26 cellular contexts compared by ENCODE assay signal in genomic region chr1:100378956-100379355, GRCh38.
"Had no signal": no experiment of that assay in that cellular context is flagged by ENCODE, and none has a peak within 500 bp of the region (broad histone marks: within the 10 kb centered on the region; RNA-seq: fewer than 3 reads in every experiment).

No MANE protein-coding gene starts in this region.

- H3K27ac ChIP-seq: breast epithelium, esophagus muscularis mucosa, foreskin keratinocyte, ovary, right lobe of liver, skin epidermis, thyroid gland, upper lobe of right lung had no signal

- H3K4me1 ChIP-seq: breast epithelium, foreskin keratinocyte, right lobe of liver, upper lobe of right lung had no signal

- H3K27me3 Mint-ChIP-seq: activated naive CD8-positive, alpha-beta T cell treated with anti-CD3 and anti-CD28 coated beads, Interleukin-2, amount 10 ng/mL, durations not matched to agents 7 days and 5 days; naive thymus-derived CD4-positive, alpha-beta T cell; progenitor cell of endocrine pancreas; stimulated activated memory B cell treated with anti-CD40 and anti-IgM and Interleukin-4, amounts not matched to agents 10 μg/mL and 1 μg/mL and 100 μg/mL, for 72 hours; stimulated activated naive CD8-positive, alpha-beta T cell treated with anti-CD3 and anti-CD28 coated beads, Interleukin-15, amount 100 ng/mL, for 72 hours had no signal

- ATAC-seq: foreskin keratinocyte; left ventricle myocardium superior; right lobe of liver; stimulated activated memory B cell treated with anti-CD40 and anti-IgM and Interleukin-4, amounts not matched to agents 10 μg/mL and 1 μg/mL and 100 μg/mL, for 72 hours; stimulated activated naive CD8-positive, alpha-beta T cell treated with anti-CD3 and anti-CD28 coated beads, Interleukin-15, amount 100 ng/mL, for 72 hours; upper lobe of right lung had no signal

- H3K9me3 ChIP-seq: breast epithelium, esophagus muscularis mucosa, ovary, right lobe of liver, SK-N-SH, thyroid gland, upper lobe of right lung had no signal

- DNase-seq: activated CD4-positive, alpha-beta T cell treated with anti-CD3 and anti-CD28 coated beads, Interleukin-2, amount 50 U/mL, for 4 hours; activated naive CD8-positive, alpha-beta T cell treated with anti-CD3 and anti-CD28 coated beads, Interleukin-2, amount 10 ng/mL, durations not matched to agents 7 days and 5 days; amygdala; central memory CD4-positive, alpha-beta T cell; foreskin keratinocyte; islet precursor cell; left cardiac atrium; left ventricle myocardium superior; mammary epithelial cell; naive thymus-derived CD4-positive, alpha-beta T cell; ovary; right lobe of liver; SK-N-SH; stimulated activated CD4-positive, alpha-beta T cell treated with anti-CD3 and anti-CD28 coated beads, Interleukin-12 subunit alpha, Interleukin-12 subunit beta, amount 100 ng/mL, for 4 hours; stimulated activated CD4-positive, alpha-beta T cell treated with anti-CD3 and anti-CD28 coated beads, Interleukin-4, amount 100 ng/mL, for 1 hour; stimulated activated naive CD8-positive, alpha-beta T cell treated with anti-CD3 and anti-CD28 coated beads, Interleukin-15, amount 100 ng/mL, for 72 hours; SW 1271; T-helper 2 cell; thyroid gland; upper lobe of right lung had no signal

- H3K4me3 ChIP-seq: breast epithelium, esophagus muscularis mucosa, ovary, right lobe of liver, skin epidermis, thyroid gland, upper lobe of right lung had no signal

- H3K27ac Mint-ChIP-seq: activated naive CD8-positive, alpha-beta T cell treated with anti-CD3 and anti-CD28 coated beads, Interleukin-2, amount 10 ng/mL, durations not matched to agents 7 days and 5 days; mesothelial cell of epicardium; progenitor cell of endocrine pancreas; stimulated activated memory B cell treated with anti-CD40 and anti-IgM and Interleukin-4, amounts not matched to agents 10 μg/mL and 1 μg/mL and 100 μg/mL, for 72 hours; stimulated activated naive CD8-positive, alpha-beta T cell treated with anti-CD3 and anti-CD28 coated beads, Interleukin-15, amount 100 ng/mL, for 72 hours had no signal

- H3K4me3 Mint-ChIP-seq: mesothelial cell of epicardium; stimulated activated memory B cell treated with anti-CD40 and anti-IgM and Interleukin-4, amounts not matched to agents 10 μg/mL and 1 μg/mL and 100 μg/mL, for 72 hours had no signal

- H3K27me3 ChIP-seq: breast epithelium, esophagus muscularis mucosa, foreskin keratinocyte, ovary, right lobe of liver, thyroid gland, upper lobe of right lung had no signal

- H3K36me3 ChIP-seq: breast epithelium, esophagus muscularis mucosa, ovary, right lobe of liver, thyroid gland, upper lobe of right lung had no signal
